Comparison of ENCODE assay signal across 22 cellular contexts in the genomic region with DNA sequence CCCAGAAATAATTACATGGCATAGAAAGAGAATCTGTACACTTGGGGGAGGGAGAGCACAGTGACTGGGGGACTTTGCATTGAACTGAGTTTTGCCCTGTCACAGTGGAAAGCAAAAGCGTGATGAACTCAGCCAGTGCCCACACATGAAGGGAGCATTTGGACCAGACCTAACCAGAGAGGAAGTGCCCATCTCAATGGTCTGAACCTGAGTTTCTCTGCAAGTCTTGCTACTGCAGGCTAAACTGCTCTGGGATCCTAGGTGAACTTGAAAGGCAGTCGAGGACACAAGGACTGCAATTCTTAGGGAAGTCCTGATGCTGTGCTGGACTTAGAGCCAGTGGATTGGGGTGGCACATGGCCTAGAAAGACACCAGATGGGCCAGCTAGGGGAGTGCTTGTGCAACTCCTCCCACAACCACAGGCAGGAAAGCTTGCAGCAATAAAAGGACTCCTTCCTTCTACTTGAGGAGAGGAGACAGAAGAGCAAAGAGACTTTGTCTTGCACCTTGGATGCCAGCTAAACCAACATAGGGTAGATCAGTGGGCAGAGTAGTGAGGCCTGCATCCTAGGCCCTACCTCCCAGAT.
"Had no signal": no experiment of that assay in that cellular context is flagged by ENCODE, and none has a peak within 500 bp of the region (broad histone marks: within the 10 kb centered on the region; RNA-seq: fewer than 3 reads in every experiment).

No MANE protein-coding gene starts in this region.

- H3K27me3 ChIP-seq: esophagus squamous epithelium, gastrocnemius medialis, spleen had no signal

- H3K4me1 ChIP-seq: esophagus squamous epithelium, gastrocnemius medialis, prostate gland, spleen had no signal

- ATAC-seq: activated T-cell treated with anti-CD3 and anti-CD28 coated beads, Interleukin-2, amount 50 U/mL, for 72 hours; gastrocnemius medialis; left ventricle myocardium superior; natural killer cell had no signal

- H3K9me3 ChIP-seq: esophagus squamous epithelium, gastrocnemius medialis, prostate gland, thoracic aorta had no signal

- DNase-seq: activated CD4-positive, alpha-beta memory T cell treated with anti-CD3 and anti-CD28 coated beads for 36 hours; activated CD4-positive, alpha-beta T cell treated with anti-CD3 and anti-CD28 coated beads for 48 hours; activated effector memory CD4-positive, alpha-beta T cell treated with Interleukin-2 at 50 U/mL for 16 hours; activated naive CD4-positive, alpha-beta T cell treated with anti-CD3 and anti-CD28 coated beads for 36 hours; activated naive CD8-positive, alpha-beta T cell treated with anti-CD3 and anti-CD28 coated beads, Interleukin-2, amount 10 ng/mL, durations not matched to agents 7 days and 5 days; activated T-cell treated with anti-CD3 and anti-CD28 coated beads, Interleukin-2, amount 50 U/mL, for 72 hours; amygdala; cerebellar nuclear complex; endodermal cell; esophagus squamous epithelium; gastrocnemius medialis; hippocampal formation; left ventricle myocardium superior; mammary epithelial cell; natural killer cell; spleen; stimulated activated CD4-positive, alpha-beta T cell treated with anti-CD3 and anti-CD28 coated beads, Interleukin-4, amount 100 ng/mL, for 1 hour; stimulated activated naive CD4-positive, alpha-beta T cell treated with Interleukin-2 at 50 U/mL for 16 hours; T1000 had no signal

- H3K27ac ChIP-seq: coronary artery, esophagus squamous epithelium, gastrocnemius medialis, prostate gland, spleen, thoracic aorta had no signal

- H3K4me3 ChIP-seq: coronary artery, esophagus squamous epithelium, gastrocnemius medialis, prostate gland, spleen, thoracic aorta had no signal

- H3K36me3 ChIP-seq: esophagus squamous epithelium, gastrocnemius medialis, prostate gland, spleen, thoracic aorta had no signal
